Comparison of ENCODE assay signal across 10 cellular contexts in the genomic region with DNA sequence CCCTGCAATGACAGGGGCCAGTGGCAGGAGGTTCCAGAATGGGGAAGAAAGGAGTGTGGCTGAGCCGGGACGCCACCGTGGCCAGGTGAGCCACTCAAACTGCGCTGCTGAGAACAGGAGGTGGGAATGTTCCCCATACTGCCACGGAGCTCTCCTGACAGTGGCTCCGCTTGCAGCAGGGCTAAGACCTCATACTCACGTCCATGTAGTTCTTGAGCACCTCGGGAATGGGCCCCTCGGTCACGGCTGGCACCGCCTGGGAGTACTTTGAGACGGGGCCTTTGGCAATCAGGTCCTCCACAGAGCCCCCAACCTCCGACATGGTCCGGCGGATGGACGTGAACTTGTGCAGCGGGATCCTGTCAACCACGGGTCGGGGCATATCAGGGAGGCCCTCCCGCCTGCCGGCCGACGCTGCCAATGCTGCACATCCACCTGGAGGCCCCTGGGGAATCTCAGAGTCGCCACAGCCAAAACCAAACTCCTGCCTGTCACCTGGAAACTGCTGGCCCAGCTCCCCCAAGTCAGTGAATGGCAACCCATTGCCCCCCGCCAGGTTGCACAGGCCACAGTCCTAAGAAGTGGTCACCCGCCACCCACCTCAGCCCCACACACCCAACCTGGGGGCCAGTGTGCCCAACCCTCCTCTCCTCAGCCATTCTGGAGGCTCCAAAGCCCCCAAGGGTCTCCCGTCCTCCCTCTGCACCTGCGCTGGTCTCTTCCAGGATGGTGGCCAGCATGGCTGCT. TPM values are rescaled to one million over a fixed set of nuclear protein-coding genes. Genes with fewer than 3 reads are reported as not detected.
DNase-seq lines count a peak whose midpoint lies in the region; ATAC-seq and TF ChIP-seq lines count a peak whose summit lies in the region.
"Had no signal": no experiment of that assay in that cellular context is flagged by ENCODE, and none has a peak within 500 bp of the region (broad histone marks: within the 10 kb centered on the region; RNA-seq: fewer than 3 reads in every experiment).

No MANE protein-coding gene starts in this region.

- TF ChIP-seq CTCF in esophagus muscularis mucosa (IDR thresholded peaks at IDR 0.05) (no peak), neural crest cell (conservative IDR thresholded peaks at IDR 0.05) (no peak), vagina (IDR thresholded peaks at IDR 0.05) (no peak)

- H3K4me1 ChIP-seq in esophagus muscularis mucosa (peaks cover 61 to 72% (median 69%) of the 10 kb centered on the region in 4 donors), vagina (peaks cover 70% of the 10 kb centered on the region)

- peaks cover 56% of the 10 kb centered on the region for H3K4me1 Mint-ChIP-seq in activated naive CD8-positive, alpha-beta T cell (ENCODE audit: low read depth)
- peaks cover 41% of the 10 kb centered on the region for H3K4me1 Mint-ChIP-seq in activated naive CD8-positive, alpha-beta T cell treated with anti-CD3 and anti-CD28 coated beads for 36 hours
- H3K4me1 Mint-ChIP-seq in neural crest cell = peaks cover 5% of the 10 kb centered on the region

- intact Hi-C loops in esophagus muscularis mucosa (cut with DNase I) (no loop called here), vagina (cut with DNase I) (loop anchor here (5.0 kb wide), 1 partner anchor 494 kb away; no protein-coding TSS in a partner anchor)

- H3K4me3 ChIP-seq in esophagus muscularis mucosa (peak overlapping the region in 3 of 4 donors; percentile 75 to 95 (median 88)), vagina (peak overlapping the region; percentile 18 to 86)

- no peak for DNase-seq in activated naive CD8-positive, alpha-beta T cell treated with anti-CD3 and anti-CD28 coated beads for 36 hours
- DNase-seq in esophagus muscularis mucosa (ENCODE audit: extremely low spot score) (no peak), neural crest cell (ENCODE audit: low read depth, low spot score) (no peak), vagina (ENCODE audit: extremely low spot score in 2 of 2) (no peak)

- no peaks in the 10 kb centered on the region for H3K9me3 Mint-ChIP-seq in activated naive CD8-positive, alpha-beta T cell (ENCODE audit: low read depth)
- H3K9me3 Mint-ChIP-seq in activated naive CD8-positive, alpha-beta T cell treated with anti-CD3 and anti-CD28 coated beads for 36 hours = no peaks in the 10 kb centered on the region
- H3K9me3 Mint-ChIP-seq in neural crest cell = no peaks in the 10 kb centered on the region
- H3K9me3 Mint-ChIP-seq: WTC11 had no signal

- H3K36me3 ChIP-seq in esophagus muscularis mucosa (peaks cover 13 to 53% (median 50%) of the 10 kb centered on the region in 4 donors), vagina (peaks cover 0 to 39% of the 10 kb centered on the region in 2 donors)

- ATAC-seq in HG03135 (IDR thresholded peaks at IDR 0.05; ENCODE audit: unreplicated experiment) (no peak), GM21723 (IDR thresholded peaks at IDR 0.05; ENCODE audit: unreplicated experiment) (no peak), HG02938 (IDR thresholded peaks at IDR 0.05; ENCODE audit: unreplicated experiment) (no peak)
- ATAC-seq: WTC11 had no signal

- no peaks in the 10 kb centered on the region for H3K27me3 ChIP-seq in esophagus muscularis mucosa
- no peaks in the 10 kb centered on the region for H3K27me3 ChIP-seq in vagina

- TF ChIP-seq EP300 in esophagus muscularis mucosa (IDR thresholded peaks at IDR 0.05) = no peak

- H3K4me3 Mint-ChIP-seq in activated naive CD8-positive, alpha-beta T cell = peak overlapping the region; percentile 75
- no peak overlapping the region for H3K4me3 Mint-ChIP-seq in activated naive CD8-positive, alpha-beta T cell treated with anti-CD3 and anti-CD28 coated beads for 36 hours
- peak overlapping the region; percentile 31 for H3K4me3 Mint-ChIP-seq in neural crest cell

- 69% methylated on average over 9 of the region's 28 CpGs for WGBS in esophagus muscularis mucosa

- no peaks in the 10 kb centered on the region for H3K27me3 Mint-ChIP-seq in activated naive CD8-positive, alpha-beta T cell
- no peaks in the 10 kb centered on the region for H3K27me3 Mint-ChIP-seq in activated naive CD8-positive, alpha-beta T cell treated with anti-CD3 and anti-CD28 coated beads for 36 hours
- no peaks in the 10 kb centered on the region for H3K27me3 Mint-ChIP-seq in neural crest cell (ENCODE audit: low read depth)

- H3K9me3 ChIP-seq in esophagus muscularis mucosa (no peaks in the 10 kb centered on the region), vagina (no peaks in the 10 kb centered on the region)

- H3K27ac Mint-ChIP-seq in activated naive CD8-positive, alpha-beta T cell = no peak overlapping the region
- H3K27ac Mint-ChIP-seq in activated naive CD8-positive, alpha-beta T cell treated with anti-CD3 and anti-CD28 coated beads for 36 hours = no peak overlapping the region
- no peak overlapping the region for H3K27ac Mint-ChIP-seq in neural crest cell (ENCODE audit: unreplicated experiment)
- H3K27ac Mint-ChIP-seq: WTC11 had no signal

- TF ChIP-seq POLR2A in esophagus muscularis mucosa (IDR thresholded peaks at IDR 0.05; ENCODE audit: low read depth) = no peak
- no peak for TF ChIP-seq POLR2A in vagina (IDR thresholded peaks at IDR 0.05)

- no peaks in the 10 kb centered on the region for H3K36me3 Mint-ChIP-seq in activated naive CD8-positive, alpha-beta T cell
- H3K36me3 Mint-ChIP-seq in activated naive CD8-positive, alpha-beta T cell treated with anti-CD3 and anti-CD28 coated beads for 36 hours = no peaks in the 10 kb centered on the region
- H3K36me3 Mint-ChIP-seq in neural crest cell (ENCODE audit: low read depth) = no peaks in the 10 kb centered on the region
- H3K36me3 Mint-ChIP-seq: WTC11 had no signal

- H3K27ac ChIP-seq in esophagus muscularis mucosa (replicated peaks in 1 of 4) = peak overlapping the region; percentile 53 to 85 (median 78)
- H3K27ac ChIP-seq in vagina = peak overlapping the region; percentile 95

RNA-seq across cellular contexts. Expression of gene CTSD, which starts 2.4 kb away (rescaled TPM):
- total RNA-seq in activated naive CD8-positive, alpha-beta T cell treated with anti-CD3 and anti-CD28 coated beads for 36 hours = 10 to 100 TPM; 40.9 to 43.0 TPM
- total RNA-seq in esophagus muscularis mucosa (100 to 1,000 TPM; 186 to 338 (median 270) TPM), neural crest cell (95.5 and 109 TPM in 2 replicates), vagina (508 TPM)

RNA-seq across cellular contexts. Expression of gene IFITM10, which starts 10.9 kb away (rescaled TPM):
- not detected for total RNA-seq in activated naive CD8-positive, alpha-beta T cell treated with anti-CD3 and anti-CD28 coated beads for 36 hours
- under 1 TPM; 0.42 to 0.58 (median 0.54) TPM for total RNA-seq in esophagus muscularis mucosa
- 0.66 TPM in 1 of 2 replicates, not detected in the other for total RNA-seq in neural crest cell
- 4.9 TPM for total RNA-seq in vagina
- total RNA-seq: glomerular endothelial cell had no signal
